10 cellular contexts compared by ENCODE assay signal in the genomic region with DNA sequence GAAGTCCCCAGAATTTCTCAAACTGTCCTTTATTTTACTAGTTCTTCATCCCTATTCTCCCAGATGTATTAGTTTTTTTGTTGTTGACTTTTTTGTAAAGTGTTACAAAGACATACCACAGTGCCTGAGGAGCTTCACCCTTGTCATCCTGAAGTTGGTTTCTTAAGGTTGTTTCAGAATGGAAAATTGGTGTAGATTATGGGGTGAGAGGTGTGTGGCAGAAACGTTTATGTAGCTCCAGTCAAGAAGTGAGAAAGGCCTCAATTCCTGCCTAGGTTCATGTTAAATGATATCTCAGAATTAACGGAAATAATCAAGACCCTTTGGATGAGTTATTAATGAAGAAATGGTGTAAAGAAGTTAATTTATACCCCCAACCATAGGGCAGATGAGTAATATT. TPM values are rescaled to one million over a fixed set of nuclear protein-coding genes. Genes with fewer than 3 reads are reported as not detected.
DNase-seq lines count a peak whose midpoint lies in the region; FAIRE-seq and TF ChIP-seq lines count a peak whose summit lies in the region.
"Had no signal": no experiment of that assay in that cellular context is flagged by ENCODE, and none has a peak within 500 bp of the region (broad histone marks: within the 10 kb centered on the region; RNA-seq: fewer than 3 reads in every experiment).

No MANE protein-coding gene starts in this region.

- peak overlapping the region; percentile 93 for H3K27ac Mint-ChIP-seq in activated naive CD4-positive, alpha-beta T cell treated with anti-CD3 and anti-CD28 coated beads, Interleukin-2, amount 10 ng/mL, durations not matched to agents 7 days and 5 days
- peak overlapping the region; percentile 94 for H3K27ac Mint-ChIP-seq in activated T-helper 2 cell treated with anti-CD3 and anti-CD28 coated beads, Interferon-gamma antibody, Interleukin-2, Interleukin-4, amounts not matched to agents 10 μg/mL and 5 μg/mL and 100 μg/mL, durations not matched to agents 14 hours and 24 hours and 36 hours

- TF ChIP-seq CTCF in vagina (IDR thresholded peaks at IDR 0.05) = no peak

- intact Hi-C loops in activated T-helper 2 cell treated with anti-CD3 and anti-CD28 coated beads, Interferon-gamma antibody, Interleukin-2, Interleukin-4, amounts not matched to agents 10 μg/mL and 5 μg/mL and 100 μg/mL, durations not matched to agents 14 hours and 24 hours and 36 hours (cut with micrococcal nuclease) = loop anchor here (2.0 to 10.0 kb wide), 7 partner anchors 72 to 890 kb away; a partner anchor contains a TSS
- intact Hi-C loops in vagina (cut with DNase I) = no loop called here

- FAIRE-seq in H54 (lab: Jason Lieb, UNC) = no peak

- DNase-seq in activated naive CD4-positive, alpha-beta T cell treated with anti-CD3 and anti-CD28 coated beads, Interleukin-2, amount 10 ng/mL, durations not matched to agents 7 days and 5 days = no peak
- DNase-seq in activated naive CD4-positive, alpha-beta T cell treated with Interleukin-2 at 50 U/mL for 16 hours = no peak
- no peak for DNase-seq in activated T-helper 2 cell treated with anti-CD3 and anti-CD28 coated beads, Interferon-gamma antibody, Interleukin-2, Interleukin-4, amounts not matched to agents 10 μg/mL and 5 μg/mL and 100 μg/mL, durations not matched to agents 14 hours and 24 hours and 36 hours (ENCODE audit: low spot score)
- DNase-seq in vagina (ENCODE audit: extremely low spot score in 2 of 2) (no peak), NCI-H187 (lab: John Stamatoyannopoulos, UW) (no peak), SHP77 (lab: John Stamatoyannopoulos, UW) (no peak), H54 (ENCODE audit: insufficient read length, low spot score) (no peak)
- DNase-seq: NCI-H446, right cardiac atrium had no signal

- peaks cover 84% of the 10 kb centered on the region for H3K4me1 Mint-ChIP-seq in activated naive CD4-positive, alpha-beta T cell treated with anti-CD3 and anti-CD28 coated beads, Interleukin-2, amount 10 ng/mL, durations not matched to agents 7 days and 5 days
- peaks cover 82% of the 10 kb centered on the region for H3K4me1 Mint-ChIP-seq in activated T-helper 2 cell treated with anti-CD3 and anti-CD28 coated beads, Interferon-gamma antibody, Interleukin-2, Interleukin-4, amounts not matched to agents 10 μg/mL and 5 μg/mL and 100 μg/mL, durations not matched to agents 14 hours and 24 hours and 36 hours (ENCODE audit: low read depth)

- H3K4me1 ChIP-seq in muscle layer of duodenum (ENCODE audit: control insufficient read depth in 1 of 2, insufficient read depth in 2 of 2, low read length in 2 of 2) (peaks cover 7 to 33% of the 10 kb centered on the region in 2 donors), vagina (peaks cover 94% of the 10 kb centered on the region)

- H3K27ac ChIP-seq in muscle layer of duodenum (ENCODE audit: low read length) (peak overlapping the region; percentile 32), vagina (peak overlapping the region; percentile 65)

- peaks cover 81% of the 10 kb centered on the region for H3K36me3 Mint-ChIP-seq in activated naive CD4-positive, alpha-beta T cell treated with anti-CD3 and anti-CD28 coated beads, Interleukin-2, amount 10 ng/mL, durations not matched to agents 7 days and 5 days
- H3K36me3 Mint-ChIP-seq in activated T-helper 2 cell treated with anti-CD3 and anti-CD28 coated beads, Interferon-gamma antibody, Interleukin-2, Interleukin-4, amounts not matched to agents 10 μg/mL and 5 μg/mL and 100 μg/mL, durations not matched to agents 14 hours and 24 hours and 36 hours (ENCODE audit: low read depth) = peaks cover 88% of the 10 kb centered on the region

- CTCF ChIA-PET in activated naive CD4-positive, alpha-beta T cell treated with anti-CD3 and anti-CD28 coated beads, Interleukin-2, amount 10 ng/mL, durations not matched to agents 7 days and 5 days (lab: Charles Lee) = interaction anchor here (0.6 to 1.2 kb wide), 2 partner anchors 56 to 214 kb away, joined by 3 read pairs; no protein-coding TSS in a partner anchor

- TF ChIP-seq POLR2A in vagina (IDR thresholded peaks at IDR 0.05) = no peak
- TF ChIP-seq POLR2A in H54 (IDR thresholded peaks at IDR 0.05; ENCODE audit: low read depth, low read length) = no peak

- no peaks in the 10 kb centered on the region for H3K27me3 Mint-ChIP-seq in activated naive CD4-positive, alpha-beta T cell treated with anti-CD3 and anti-CD28 coated beads, Interleukin-2, amount 10 ng/mL, durations not matched to agents 7 days and 5 days
- no peaks in the 10 kb centered on the region for H3K27me3 Mint-ChIP-seq in activated T-helper 2 cell treated with anti-CD3 and anti-CD28 coated beads, Interferon-gamma antibody, Interleukin-2, Interleukin-4, amounts not matched to agents 10 μg/mL and 5 μg/mL and 100 μg/mL, durations not matched to agents 14 hours and 24 hours and 36 hours (ENCODE audit: low read depth)

- H3K27me3 ChIP-seq in muscle layer of duodenum (ENCODE audit: low read depth, low read length) = no peaks in the 10 kb centered on the region
- no peaks in the 10 kb centered on the region for H3K27me3 ChIP-seq in vagina

- no peaks in the 10 kb centered on the region for H3K9me3 ChIP-seq in muscle layer of duodenum (ENCODE audit: control insufficient read depth in 1 of 2, low read length in 2 of 2)
- no peaks in the 10 kb centered on the region for H3K9me3 ChIP-seq in vagina

- H3K4me3 ChIP-seq in muscle layer of duodenum (ENCODE audit: low read depth in 1 of 2, low read length in 2 of 2) (no peak overlapping the region), vagina (no peak overlapping the region)

- no peaks in the 10 kb centered on the region for H3K9me3 Mint-ChIP-seq in activated naive CD4-positive, alpha-beta T cell treated with anti-CD3 and anti-CD28 coated beads, Interleukin-2, amount 10 ng/mL, durations not matched to agents 7 days and 5 days
- H3K9me3 Mint-ChIP-seq in activated T-helper 2 cell treated with anti-CD3 and anti-CD28 coated beads, Interferon-gamma antibody, Interleukin-2, Interleukin-4, amounts not matched to agents 10 μg/mL and 5 μg/mL and 100 μg/mL, durations not matched to agents 14 hours and 24 hours and 36 hours = no peaks in the 10 kb centered on the region

- H3K36me3 ChIP-seq in muscle layer of duodenum (ENCODE audit: control insufficient read depth in 1 of 2, insufficient read depth in 2 of 2, low read length in 2 of 2) = no peaks in the 10 kb centered on the region
- peaks cover 0 to 7% of the 10 kb centered on the region in 2 donors for H3K36me3 ChIP-seq in vagina

- peak overlapping the region; percentile 19 for H3K4me3 Mint-ChIP-seq in activated naive CD4-positive, alpha-beta T cell treated with anti-CD3 and anti-CD28 coated beads, Interleukin-2, amount 10 ng/mL, durations not matched to agents 7 days and 5 days
- H3K4me3 Mint-ChIP-seq in activated T-helper 2 cell treated with anti-CD3 and anti-CD28 coated beads, Interferon-gamma antibody, Interleukin-2, Interleukin-4, amounts not matched to agents 10 μg/mL and 5 μg/mL and 100 μg/mL, durations not matched to agents 14 hours and 24 hours and 36 hours (ENCODE audit: low read depth) = peak overlapping the region; percentile 62

RNA-seq across cellular contexts. Expression of a gene that starts 6.8 kb away (rescaled TPM):
- 183 and 187 TPM in 2 replicates for total RNA-seq in activated T-helper 2 cell treated with anti-CD3 and anti-CD28 coated beads, Interferon-gamma antibody, Interleukin-2, Interleukin-4, amounts not matched to agents 10 μg/mL and 5 μg/mL and 100 μg/mL, durations not matched to agents 14 hours and 24 hours and 36 hours
- 30.9 TPM for total RNA-seq in vagina
